Comparison of ENCODE assay signal across 15 cellular contexts in genomic region chr1:111474106-111474505, GRCh38. TPM values are rescaled to one million over a fixed set of nuclear protein-coding genes. Genes with fewer than 3 reads are reported as not detected.
DNase-seq lines count a peak whose midpoint lies in the region; ATAC-seq and TF ChIP-seq lines count a peak whose summit lies in the region.
"Had no signal": no experiment of that assay in that cellular context is flagged by ENCODE, and none has a peak within 500 bp of the region (broad histone marks: within the 10 kb centered on the region; RNA-seq: fewer than 3 reads in every experiment).

No MANE protein-coding gene starts in this region.

- no peak for DNase-seq in activated CD4-positive, alpha-beta T cell treated with anti-CD3 and anti-CD28 coated beads, Interleukin-2, amount 10 ng/mL, durations not matched to agents 24 days and 14 days
- no peak for DNase-seq in activated CD4-positive, alpha-beta T cell treated with anti-CD3 and anti-CD28 coated beads for 4 hours
- DNase-seq in adrenal gland: no peak
- DNase-seq in left lung: no peak
- peak; percentile 42 for DNase-seq in stromal cell of bone marrow (ENCODE audit: low read depth)
- DNase-seq in GM03348 (ENCODE audit: low spot score): no peak
- no peak for DNase-seq in NCI-H510A treated with DMSO at 0.1 percent for 48 hours (lab: John Stamatoyannopoulos, UW)
- DNase-seq: ACHN; activated CD4-positive, CD25-positive, alpha-beta regulatory T cell treated with anti-CD3 and anti-CD28 coated beads, Interleukin-2, amount 50 U/mL, for 72 hours; aorta; NCI-H1105 treated with DMSO at 0.1 percent for 48 hours; NCI-H82 had no signal

- intact Hi-C loops in activated CD4-positive, alpha-beta T cell treated with anti-CD3 and anti-CD28 coated beads, Interleukin-2, amount 10 ng/mL, durations not matched to agents 24 days and 14 days (cut with micrococcal nuclease): no loop called here
- intact Hi-C loops in adrenal gland (cut with DNase I) (no loop called here), left lung (cut with DNase I) (no loop called here)

- H3K9me3 ChIP-seq in adrenal gland (replicated peaks in 1 of 3) (no peaks in the 10 kb centered on the region), left lung (no peaks in the 10 kb centered on the region)

- H3K27ac Mint-ChIP-seq in activated CD4-positive, alpha-beta T cell treated with anti-CD3 and anti-CD28 coated beads, Interleukin-2, amount 10 ng/mL, durations not matched to agents 24 days and 14 days: peak overlapping the region; percentile 73

- H3K4me1 ChIP-seq in adrenal gland (replicated peaks in 1 of 2): peaks cover 3 to 17% of the 10 kb centered on the region in 2 donors
- H3K4me1 ChIP-seq in left lung: peaks cover 0 to 64% of the 10 kb centered on the region in 2 donors

- 45 to 72% (median 59%) methylated on average over 5 of the region's 5 CpGs for WGBS in adrenal gland, 4 donors

- ATAC-seq in left lung (no peak), GM21390 (IDR thresholded peaks at IDR 0.05; ENCODE audit: unreplicated experiment) (no peak)

- peaks cover 48% of the 10 kb centered on the region for H3K4me1 Mint-ChIP-seq in activated CD4-positive, alpha-beta T cell treated with anti-CD3 and anti-CD28 coated beads, Interleukin-2, amount 10 ng/mL, durations not matched to agents 24 days and 14 days

- TF ChIP-seq POLR2A in adrenal gland (IDR thresholded peaks at IDR 0.05): no peak

- peak overlapping the region; percentile 77 for H3K4me3 Mint-ChIP-seq in activated CD4-positive, alpha-beta T cell treated with anti-CD3 and anti-CD28 coated beads, Interleukin-2, amount 10 ng/mL, durations not matched to agents 24 days and 14 days

- H3K4me3 ChIP-seq in adrenal gland: peak overlapping the region in 1 of 4 donors; percentile 34
- H3K4me3 ChIP-seq in left lung: peak overlapping the region in 1 of 2 donors; percentile 37

- peaks cover 5% of the 10 kb centered on the region for H3K9me3 Mint-ChIP-seq in activated CD4-positive, alpha-beta T cell treated with anti-CD3 and anti-CD28 coated beads, Interleukin-2, amount 10 ng/mL, durations not matched to agents 24 days and 14 days

- TF ChIP-seq CTCF in adrenal gland (IDR thresholded peaks at IDR 0.05): no peak
- no peak for TF ChIP-seq CTCF in left lung (IDR thresholded peaks at IDR 0.05)

- H3K36me3 ChIP-seq in adrenal gland (replicated peaks in 1 of 2) (peaks cover 0 to 3% of the 10 kb centered on the region in 2 donors), left lung (peaks cover 0 to 24% of the 10 kb centered on the region in 2 donors)

- H3K27me3 Mint-ChIP-seq in activated CD4-positive, alpha-beta T cell treated with anti-CD3 and anti-CD28 coated beads, Interleukin-2, amount 10 ng/mL, durations not matched to agents 24 days and 14 days: peaks cover 3% of the 10 kb centered on the region

- H3K27ac ChIP-seq in adrenal gland (peak overlapping the region in 4 of 5 donors; percentile 38 to 80 (median 61)), left lung (peak overlapping the region; percentile 53 to 94)

- peaks cover 17% of the 10 kb centered on the region for H3K36me3 Mint-ChIP-seq in activated CD4-positive, alpha-beta T cell treated with anti-CD3 and anti-CD28 coated beads, Interleukin-2, amount 10 ng/mL, durations not matched to agents 24 days and 14 days (ENCODE audit: low read depth)

- H3K27me3 ChIP-seq in adrenal gland (no peaks in the 10 kb centered on the region), left lung (no peaks in the 10 kb centered on the region)

RNA-seq across cellular contexts. Expression of gene C1orf162, which starts 0.3 kb away (rescaled TPM):
- 2.1 and 2.7 TPM in 2 replicates for total RNA-seq in activated CD4-positive, alpha-beta T cell treated with anti-CD3 and anti-CD28 coated beads, Interleukin-2, amount 10 ng/mL, durations not matched to agents 24 days and 14 days
- total RNA-seq in adrenal gland (10 to 100 TPM in 7 of 8 donors, 1 to 10 TPM in 1; 5.0 to 59.9 (median 33.6) TPM), left lung (10 to 100 TPM; 29.7 to 94.0 TPM)
- 10 to 100 TPM; 45.7 to 54.1 (median 52.9) TPM for polyA plus RNA-seq in adrenal gland
- total RNA-seq: SK-MEL-5 had no signal

RNA-seq across cellular contexts. Expression of gene ATP5PB, which starts 24.8 kb away (rescaled TPM):
- total RNA-seq in activated CD4-positive, alpha-beta T cell treated with anti-CD3 and anti-CD28 coated beads, Interleukin-2, amount 10 ng/mL, durations not matched to agents 24 days and 14 days: 308 and 325 TPM in 2 replicates
- total RNA-seq in adrenal gland (100 to 1,000 TPM; 154 to 319 (median 245) TPM), left lung (100 to 1,000 TPM; 180 to 206 TPM)
- polyA plus RNA-seq in adrenal gland: 100 to 1,000 TPM; 103 to 834 (median 147) TPM

RNA-seq across cellular contexts. Expression of gene WDR77, which starts 25.1 kb away (rescaled TPM):
- 60.9 and 65.0 TPM in 2 replicates for total RNA-seq in activated CD4-positive, alpha-beta T cell treated with anti-CD3 and anti-CD28 coated beads, Interleukin-2, amount 10 ng/mL, durations not matched to agents 24 days and 14 days
- total RNA-seq in adrenal gland (10 to 100 TPM; 20.6 to 40.1 (median 28.3) TPM), left lung (10 to 100 TPM; 18.9 to 35.2 TPM)
- polyA plus RNA-seq in adrenal gland: 10 to 100 TPM; 19.8 to 47.2 (median 24.0) TPM

RNA-seq across cellular contexts. Expression of gene ADORA3, which starts 29.3 kb away (rescaled TPM):
- total RNA-seq in activated CD4-positive, alpha-beta T cell treated with anti-CD3 and anti-CD28 coated beads, Interleukin-2, amount 10 ng/mL, durations not matched to agents 24 days and 14 days: not detected in 2 replicates
- total RNA-seq in adrenal gland (10 to 100 TPM in 7 of 8 donors, 1 to 10 TPM in 1; 7.5 to 51.0 (median 21.1) TPM), left lung (10 to 100 TPM; 10.8 to 11.0 TPM)
- 10 to 100 TPM in 2 of 3 donors, 1 to 10 TPM in 1; 9.6 to 15.6 (median 10.1) TPM for polyA plus RNA-seq in adrenal gland
- total RNA-seq: pulmonary artery endothelial cell, SK-MEL-5 had no signal

RNA-seq across cellular contexts. Expression of gene TMIGD3, which starts 29.3 kb away (rescaled TPM):
- total RNA-seq in activated CD4-positive, alpha-beta T cell treated with anti-CD3 and anti-CD28 coated beads, Interleukin-2, amount 10 ng/mL, durations not matched to agents 24 days and 14 days: not detected in 2 replicates
- total RNA-seq in adrenal gland: 10 to 100 TPM; 15.9 to 53.1 (median 26.3) TPM
- 10 to 100 TPM; 15.8 to 53.8 (median 24.1) TPM for polyA plus RNA-seq in adrenal gland
- total RNA-seq in left lung: 10 to 100 TPM in 1 of 2 donors, 1 to 10 TPM in 1; 9.0 to 27.0 TPM
- total RNA-seq: pulmonary artery endothelial cell had no signal
